In genomic region chr6:82365011-82365751, GRCh38 we compare ENCODE assay signal across 8 cellular contexts. TPM values are rescaled to one million over a fixed set of nuclear protein-coding genes. Genes with fewer than 3 reads are reported as not detected.
A peak's percentile ranks its signal among the peaks of the same experiment; 100 is the strongest.
DNase-seq lines count a peak whose midpoint lies in the region; ATAC-seq and TF ChIP-seq lines count a peak whose summit lies in the region.

No MANE protein-coding gene starts in this region.

- intact Hi-C loops in heart left ventricle (cut with DNase I), result loop anchor here in 2 of 10 donors (2.0 to 10.0 kb wide), 3 partner anchors 44 to 830 kb away; partner anchors contain the start of genes PGM3 (in 2 of the 2) and RWDD2A (in 2 of the 2)

- H3K27ac ChIP-seq in heart left ventricle (peak overlapping the region in 10 of 12 donors; percentile 43 to 80 (median 73)), parathyroid adenoma (no peak overlapping the region)

- peak overlapping the region; percentile 87 for H3K4me2 ChIP-seq in parathyroid adenoma (ENCODE audit: low read length)

- H3K4me1 ChIP-seq in heart left ventricle, result peaks cover 0 to 25% (median 6%) of the 10 kb centered on the region in 12 donors
- H3K4me1 ChIP-seq in parathyroid adenoma, result no peaks in the 10 kb centered on the region

- no peaks in the 10 kb centered on the region for H3K79me2 ChIP-seq in parathyroid adenoma

- H3K27me3 ChIP-seq in heart left ventricle, result peaks cover 0 to 61% (median 17%) of the 10 kb centered on the region in 9 donors
- H3K27me3 ChIP-seq in parathyroid adenoma (ENCODE audit: control insufficient read depth, insufficient read depth, low read length), result no peaks in the 10 kb centered on the region

- H2AFZ ChIP-seq in parathyroid adenoma, result peak overlapping the region; percentile 89

- H3K4me3 ChIP-seq in heart left ventricle, result peak overlapping the region; percentile 35 to 76 (median 64)
- H3K4me3 ChIP-seq in parathyroid adenoma (ENCODE audit: low read depth, low read length), result peak overlapping the region; percentile 81

- H3K36me3 ChIP-seq in heart left ventricle, result no peaks in the 10 kb centered on the region
- H3K36me3 ChIP-seq in parathyroid adenoma (ENCODE audit: control insufficient read depth, insufficient read depth, low read length), result no peaks in the 10 kb centered on the region

- ATAC-seq in HG03442 (IDR thresholded peaks at IDR 0.05; ENCODE audit: unreplicated experiment) (peak; percentile 26), heart left ventricle (peak in 2 of 4 donors; percentile 26 to 35), HG03460 (IDR thresholded peaks at IDR 0.05; ENCODE audit: unreplicated experiment) (no peak)

- no peaks in the 10 kb centered on the region for H3K9me3 ChIP-seq in heart left ventricle
- no peaks in the 10 kb centered on the region for H3K9me3 ChIP-seq in parathyroid adenoma (ENCODE audit: control insufficient read depth, low read length)

- TF ChIP-seq POLR2A in heart left ventricle (IDR thresholded peaks at IDR 0.05), result no peak

- no peak for TF ChIP-seq CTCF in heart left ventricle (IDR thresholded peaks at IDR 0.05)
- no peak for TF ChIP-seq CTCF in parathyroid adenoma (IDR thresholded peaks at IDR 0.05)

- H3K9ac ChIP-seq in parathyroid adenoma, result no peak overlapping the region

- 8 to 16% (median 12%) methylated on average over 23 to 67 of the region's 67 CpGs for WGBS in heart left ventricle, 4 donors

- DNase-seq in NCI-H1417 (lab: John Stamatoyannopoulos, UW) (peak in 2 of 3 experiments; percentile 75 to 84), NCI-H1417 treated with DMSO at 0.1 percent for 48 hours (lab: John Stamatoyannopoulos, UW) (no peak), heart left ventricle (peak in 3 of 5 donors; percentile 22 to 42 (median 29)), SIG-M5 treated with dmso at 0.1 percent for 504 hours (lab: John Stamatoyannopoulos, UW; ENCODE audit: unreplicated experiment) (no peak)
- DNase-seq in activated T-cell treated with anti-CD3 and anti-CD28 coated beads, Interleukin-2, amount 50 U/mL, for 48 hours, result peak; percentile 29 to 31

RNA-seq across cellular contexts. Expression of gene TPBG, which starts 1.6 kb away (rescaled TPM):
- 1 to 10 TPM; 1.4 to 10.0 (median 2.8) TPM for total RNA-seq in heart left ventricle
- 1 to 10 TPM; 1.0 to 2.6 TPM for polyA plus RNA-seq in heart left ventricle

Comparison
In these comparisons a context has a peak if more than half of its experiments do, and no peak if none do; other contexts are left out.
1. DNase-seq: peak in NCI-H1417 (2 of 3), activated T-cell treated with anti-CD3 and anti-CD28 coated beads, Interleukin-2, amount 50 U/mL, for 48 hours (2 of 2) and heart left ventricle (3 of 5); none in NCI-H1417 treated with DMSO at 0.1 percent for 48 hours (single experiment) and SIG-M5 treated with dmso at 0.1 percent for 504 hours (single experiment).